Comparison of ENCODE assay signal across 12 cellular contexts in genomic region chr3:191246628-191247027, GRCh38. TPM values are rescaled to one million over a fixed set of nuclear protein-coding genes. Genes with fewer than 3 reads are reported as not detected.
A peak's percentile ranks its signal among the peaks of the same experiment; 100 is the strongest.
DNase-seq lines count a peak whose midpoint lies in the region; ATAC-seq and TF ChIP-seq lines count a peak whose summit lies in the region.
"Had no signal": no experiment of that assay in that cellular context is flagged by ENCODE, and none has a peak within 500 bp of the region (broad histone marks: within the 10 kb centered on the region; RNA-seq: fewer than 3 reads in every experiment).

No MANE protein-coding gene starts in this region.

- H3K9ac ChIP-seq in endodermal cell (ENCODE audit: extremely low read depth, low read length, poor library complexity, severe bottlenecking), result no peak overlapping the region

- no peaks in the 10 kb centered on the region for H3K27me3 ChIP-seq in endodermal cell (ENCODE audit: control insufficient read depth, insufficient read depth, low read length, poor library complexity, severe bottlenecking)

- H3K36me3 Mint-ChIP-seq in HFFc6 (ENCODE audit: low read depth) (0 out of 2 replicates have a peak, but pooled peaks cover 4% of the 10 kb centered on the region), endodermal cell (ENCODE audit: low read depth) (no peaks in the 10 kb centered on the region)

- DNase-seq in ACHN (peak; percentile 18), HFFc6 (peak; percentile 90), iris pigment epithelial cell (ENCODE audit: low read depth) (peak; percentile 87), endodermal cell (no peak), T-helper 9 cell (no peak)
- DNase-seq: activated effector memory CD4-positive, alpha-beta T cell treated with Interleukin-2 at 50 U/mL for 16 hours; NCI-H1417 treated with DMSO at 0.1 percent for 48 hours; WERI-Rb-1 had no signal

- ATAC-seq in HG03565 (IDR thresholded peaks at IDR 0.05; ENCODE audit: unreplicated experiment) (no peak), GM18517 (IDR thresholded peaks at IDR 0.05; ENCODE audit: unreplicated experiment) (no peak)

- H3K9me3 ChIP-seq in endodermal cell (ENCODE audit: control insufficient read depth, low read length), result no peaks in the 10 kb centered on the region

- H3K27me3 Mint-ChIP-seq in HFFc6 (ENCODE audit: insufficient read depth) (no peaks in the 10 kb centered on the region; the same call in 1 of the 2 replicates), endodermal cell (ENCODE audit: insufficient read depth) (no peaks in the 10 kb centered on the region)

- peak overlapping the region; percentile 94 for H3K27ac Mint-ChIP-seq in HFFc6
- H3K27ac Mint-ChIP-seq in endodermal cell, result no peak overlapping the region

- no peaks in the 10 kb centered on the region for H3K4me1 ChIP-seq in endodermal cell (ENCODE audit: control insufficient read depth, insufficient read depth, low read length)

- WGBS in endodermal cell (ENCODE audit: insufficient coverage in 1 of 2, insufficient read length in 1 of 2), 2 experiments, result 93 to 100% methylated on average over 1 of the region's 1 CpG

- H3K9me3 Mint-ChIP-seq in HFFc6 (no peaks in the 10 kb centered on the region), endodermal cell (no peaks in the 10 kb centered on the region)

- TF ChIP-seq CTCF in HFFc6 (IDR thresholded peaks at IDR 0.05) (no peak), VCaP (conservative IDR thresholded peaks at IDR 0.05) (no peak), endodermal cell (conservative IDR thresholded peaks at IDR 0.05) (no peak)

- H3K36me3 ChIP-seq in endodermal cell (ENCODE audit: control insufficient read depth, insufficient read depth, low read length), result no peaks in the 10 kb centered on the region
- H3K36me3 ChIP-seq: WERI-Rb-1 had no signal

- H3K4me3 ChIP-seq in endodermal cell (ENCODE audit: low read length), result no peak overlapping the region

- peaks cover 54% of the 10 kb centered on the region for H3K4me1 Mint-ChIP-seq in HFFc6 (ENCODE audit: low read depth)
- no peaks in the 10 kb centered on the region for H3K4me1 Mint-ChIP-seq in endodermal cell

- H3K4me3 Mint-ChIP-seq in HFFc6, result peak overlapping the region; percentile 30; the same call in 1 of the 2 replicates
- no peak overlapping the region for H3K4me3 Mint-ChIP-seq in endodermal cell

- H3K27ac ChIP-seq in VCaP, result peak overlapping the region; percentile 52
- H3K27ac ChIP-seq in endodermal cell (ENCODE audit: low read depth, low read length), result no peak overlapping the region
- H3K27ac ChIP-seq: WERI-Rb-1 had no signal

- in situ Hi-C loops in ACHN (cut with HindIII; ENCODE audit: low pct_ligation_motif_present, low pct_unique_long_range_greater_than_20kb, low sequenced_read_pairs), result no loop called here

RNA-seq across cellular contexts. Expression of gene OSTN, which starts 47.6 kb away (rescaled TPM):
- under 1 TPM in 4 of 6 experiments, not detected in 2; 0.24 to 0.71 (median 0.34) TPM for total RNA-seq in HFFc6 (2021; fragmentation: NEBNext Ultra II Directional; extraction: Animal tissue kit (Norgen Biotek cat#: 25700))
- not detected for total RNA-seq in endodermal cell
- not detected for polyA plus RNA-seq in endodermal cell (2013, experiment 1 of 2)
- polyA plus RNA-seq in endodermal cell (2013, experiment 2 of 2), result 0.79 TPM
- total RNA-seq: ureter had no signal

Comparison
In these comparisons a context has a peak if more than half of its experiments do, and no peak if none do; other contexts are left out.
1. DNase-seq: peak in ACHN (single experiment), HFFc6 (single experiment) and iris pigment epithelial cell (single experiment); none in endodermal cell (single experiment) and T-helper 9 cell (single experiment).